13 cellular contexts compared by ENCODE assay signal in genomic region chr6:41443616-41444525, GRCh38.
DNase-seq lines count a peak whose midpoint lies in the region; ATAC-seq and TF ChIP-seq lines count a peak whose summit lies in the region.
"Had no signal": no experiment of that assay in that cellular context is flagged by ENCODE, and none has a peak within 500 bp of the region (broad histone marks: within the 10 kb centered on the region; RNA-seq: fewer than 3 reads in every experiment).

No MANE protein-coding gene starts in this region.

- H3K36me3 ChIP-seq in GM23248 (ENCODE audit: low read depth) (no peaks in the 10 kb centered on the region), left lung (no peaks in the 10 kb centered on the region)

- TF ChIP-seq CTCF in coronary artery (IDR thresholded peaks at IDR 0.05): no peak
- no peak for TF ChIP-seq CTCF in left lung (IDR thresholded peaks at IDR 0.05)

- no peak overlapping the region for H2AFZ ChIP-seq in GM23248

- ATAC-seq in left lung: peak; percentile 53
- no peak for ATAC-seq in HG03139 (IDR thresholded peaks at IDR 0.05; ENCODE audit: unreplicated experiment)

- H3K9ac ChIP-seq in GM23248: no peak overlapping the region

- no peaks in the 10 kb centered on the region for H3F3A ChIP-seq in GM23248 (ENCODE audit: insufficient read depth)

- H3K27ac ChIP-seq in GM23248 (no peak overlapping the region), coronary artery (peak overlapping the region in 1 of 2 donors; percentile 79), left lung (peak overlapping the region in 1 of 2 donors; percentile 44)

- H3K9me3 ChIP-seq in GM23248 (ENCODE audit: low read depth) (no peaks in the 10 kb centered on the region), left lung (no peaks in the 10 kb centered on the region)

- H3K4me3 ChIP-seq in GM23248 (no peak overlapping the region), coronary artery (peak overlapping the region; percentile 63), left lung (no peak overlapping the region), skeletal muscle cell (ENCODE audit: low read depth, low read length) (no peak overlapping the region)

- in situ Hi-C loops in GM23248 (cut with MboI): no loop called here

- H3K4me1 ChIP-seq in GM23248 (ENCODE audit: insufficient read depth) (no peaks in the 10 kb centered on the region), left lung (peaks cover 11% of the 10 kb centered on the region in 2 donors)

- no peaks in the 10 kb centered on the region for H4K20me1 ChIP-seq in GM23248 (ENCODE audit: insufficient read depth)

- WGBS in GM23248 (ENCODE audit: low coverage in 1 of 2, low lambda C conversion rate in 2 of 2, missing lambda C conversion rate in 2 of 2), 2 experiments: 25 to 28% methylated on average over 15 of the region's 15 CpGs

- H3K27me3 ChIP-seq in GM23248 (replicated peaks; ENCODE audit: insufficient read depth): peaks cover 30% of the 10 kb centered on the region
- H3K27me3 ChIP-seq in left lung: peaks cover 0 to 53% of the 10 kb centered on the region in 2 donors

- peak; percentile 20 for DNase-seq in GM23248
- no peak for DNase-seq in coronary artery (ENCODE audit: low spot score)
- peak in 1 of 2 donors; percentile 42 for DNase-seq in left lung
- DNase-seq in skeletal muscle cell (ENCODE audit: low read depth): peak; percentile 25
- no peak for DNase-seq in NCI-H1436 (lab: John Stamatoyannopoulos, UW)
- DNase-seq in cerebellar cortex (ENCODE audit: low spot score): no peak
- no peak for DNase-seq in MV-4-11 (lab: John Stamatoyannopoulos, UW)
- DNase-seq: activated CD4-positive, alpha-beta T cell treated with anti-CD3 and anti-CD28 coated beads, Interleukin-2, amount 10 ng/mL, durations not matched to agents 7 days and 5 days; activated gamma-delta T cell; Karpas-422; NCI-H2171; SW 1271 had no signal

- no peaks in the 10 kb centered on the region for H3K79me2 ChIP-seq in GM23248 (ENCODE audit: insufficient read depth)

- intact Hi-C loops in left lung (cut with DNase I): no loop called here

- no peaks in the 10 kb centered on the region for H3K9me2 ChIP-seq in GM23248 (ENCODE audit: insufficient read depth)

- H3K4me2 ChIP-seq in GM23248 (ENCODE audit: unreplicated experiment): no peak overlapping the region

Comparison
In these comparisons a context has a peak if more than half of its experiments do, and no peak if none do; other contexts are left out.
1. DNase-seq: peak in GM23248 (single experiment) and skeletal muscle cell (single experiment); none in coronary artery (single experiment), NCI-H1436 (single experiment), cerebellar cortex (single experiment) and MV-4-11 (single experiment).